Comparison of ENCODE assay signal across 1 cellular context in genomic region chr22:40008726-40009125, GRCh38.
TF ChIP-seq lines count a peak whose summit lies in the region.

No MANE protein-coding gene starts in this region.

TF ChIP-seq in K562, 482 proteins besides CTCF, POLR2A, EP300 and RAD21 (continued from another document):
- no peak for TF ChIP-seq USF1 (CRISPR knock-in tag; IDR thresholded peaks at IDR 0.05)
- no peak for TF ChIP-seq ZNF274 (IDR thresholded peaks at IDR 0.05; ENCODE audit: borderline replicate concordance, low read depth, low read length)
- no peak for TF ChIP-seq ARID4B (CRISPR knock-in tag; IDR thresholded peaks at IDR 0.05)
- TF ChIP-seq FOSL1 (tag; conservative IDR thresholded peaks at IDR 0.05) = peak; percentile 45; the same call in 1 of the 2 replicates
- TF ChIP-seq ZNF398 (CRISPR knock-in tag; IDR thresholded peaks at IDR 0.05) = no peak
- TF ChIP-seq SMARCE1 (IDR thresholded peaks at IDR 0.05) = no peak
- TF ChIP-seq ZC3H4 (CRISPR knock-in tag; IDR thresholded peaks at IDR 0.05; ENCODE audit: borderline replicate concordance) = no peak
